Comparison of ENCODE assay signal across 17 cellular contexts in genomic region chr12:93786669-93787397, GRCh38.
DNase-seq lines count a peak whose midpoint lies in the region; ATAC-seq and TF ChIP-seq lines count a peak whose summit lies in the region.
"Had no signal": no experiment of that assay in that cellular context is flagged by ENCODE, and none has a peak within 500 bp of the region (broad histone marks: within the 10 kb centered on the region; RNA-seq: fewer than 3 reads in every experiment).

No MANE protein-coding gene starts in this region.

- dilution Hi-C loops in mammary epithelial cell (cut with HindIII; ENCODE audit: low sequenced_read_pairs), result no loop called here

- no peak for TF ChIP-seq POLR2A in GM18505 (IDR thresholded peaks at IDR 0.05; ENCODE audit: borderline replicate concordance, extremely low read depth, insufficient read depth, insufficient read length)

- DNase-seq in left ventricle myocardium inferior (no peak), Right ventricle myocardium superior (no peak), mammary epithelial cell (no peak), HuH-7 (ENCODE audit: low spot score) (no peak), RPMI8226 (no peak)
- DNase-seq in activated CD4-positive, CD25-positive, alpha-beta regulatory T cell treated with anti-CD3 and anti-CD28 coated beads, Interleukin-2, amount 50 U/mL, for 72 hours, result no peak
- DNase-seq: activated CD8-positive, alpha-beta memory T cell treated with anti-CD3 and anti-CD28 coated beads for 24 hours; activated effector memory CD4-positive, alpha-beta T cell treated with Interleukin-2 at 50 U/mL for 16 hours; COR-L47; endodermal cell; naive thymus-derived CD8-positive, alpha-beta T cell; NCI-H1048; NCI-H226; stimulated activated CD4-positive, alpha-beta T cell treated with anti-CD3 and anti-CD28 coated beads, Interleukin-4, amount 100 ng/mL, for 1 hour had no signal

- ATAC-seq in Right ventricle myocardium superior (ENCODE audit: poor library complexity), result no peak
- ATAC-seq in GM18505 (IDR thresholded peaks at IDR 0.05; ENCODE audit: unreplicated experiment), result no peak
- ATAC-seq: naive thymus-derived CD8-positive, alpha-beta T cell had no signal

- no peaks in the 10 kb centered on the region for H3K36me3 ChIP-seq in left ventricle myocardium inferior
- no peaks in the 10 kb centered on the region for H3K36me3 ChIP-seq in mammary epithelial cell (ENCODE audit: insufficient read depth, low read length)
- H3K36me3 ChIP-seq in mesodermal cell (ENCODE audit: control insufficient read depth, insufficient read depth, low read length), result no peaks in the 10 kb centered on the region
- H3K36me3 ChIP-seq: right atrium auricular region had no signal

- CTCF ChIA-PET in mammary epithelial cell (lab: Charles Lee; ENCODE audit: low non-redundant PET), result no interaction called here

- intact Hi-C loops in left ventricle myocardium inferior (cut with micrococcal nuclease) (no loop called here), Right ventricle myocardium superior (cut with DNase I) (no loop called here), mammary epithelial cell (cut with micrococcal nuclease) (no loop called here)

- no peaks in the 10 kb centered on the region for H3K27me3 ChIP-seq in left ventricle myocardium inferior (ENCODE audit: low read depth)
- no peaks in the 10 kb centered on the region for H3K27me3 ChIP-seq in mammary epithelial cell (ENCODE audit: insufficient read depth, low read length)
- H3K27me3 ChIP-seq: right atrium auricular region had no signal

- H3K4me1 ChIP-seq in left ventricle myocardium inferior, result peaks cover 54% of the 10 kb centered on the region
- H3K4me1 ChIP-seq in mammary epithelial cell (ENCODE audit: insufficient read depth, low read length), result peaks cover 55% of the 10 kb centered on the region
- peaks cover 52% of the 10 kb centered on the region for H3K4me1 ChIP-seq in mesodermal cell (ENCODE audit: control insufficient read depth, insufficient read depth, low read length, poor library complexity, severe bottlenecking)

- BruUV-seq in mammary epithelial cell (replicated peaks; lab: Mats Ljungman, UMichigan), result no TSS peak

- H3K79me2 ChIP-seq in mammary epithelial cell (ENCODE audit: insufficient read depth, low read length), result no peaks in the 10 kb centered on the region

- no peaks in the 10 kb centered on the region for H4K20me1 ChIP-seq in mammary epithelial cell (ENCODE audit: insufficient read depth, low read length)

- no peak overlapping the region for H3K4me3 ChIP-seq in left ventricle myocardium inferior
- no peak overlapping the region for H3K4me3 ChIP-seq in mammary epithelial cell (replicated peaks in 1 of 3; ENCODE audit: insufficient read depth in 1 of 3, low read depth in 2 of 3, low read length in 3 of 3)
- H3K4me3 ChIP-seq in mesodermal cell (ENCODE audit: extremely low read depth, insufficient read depth, low read length, poor library complexity, severe bottlenecking), result no peak overlapping the region
- H3K4me3 ChIP-seq: right atrium auricular region had no signal

- peak overlapping the region; percentile 87 for H3K27ac ChIP-seq in left ventricle myocardium inferior (replicated peaks)
- peak overlapping the region; percentile 89 for H3K27ac ChIP-seq in mammary epithelial cell (ENCODE audit: insufficient read depth, low read depth, low read length)
- H3K27ac ChIP-seq in mesodermal cell (ENCODE audit: low read depth, low read length, severe bottlenecking), result peak overlapping the region; percentile 96

- H3K4me2 ChIP-seq in mammary epithelial cell (ENCODE audit: insufficient read depth, low read depth, low read length), result peak overlapping the region; percentile 7

- TF ChIP-seq CTCF in left ventricle myocardium inferior (IDR thresholded peaks at IDR 0.05; ENCODE audit: borderline replicate concordance) (no peak), mammary epithelial cell (conservative IDR thresholded peaks at IDR 0.05 in 1 of 2, IDR thresholded peaks at IDR 0.05 in 1 of 2; ENCODE audit: extremely low read depth in 1 of 2, insufficient read depth in 1 of 2, low read depth in 1 of 2, low read length in 2 of 2) (no peak)

- in situ Hi-C loops in mammary epithelial cell (cut with MboI; ENCODE audit: low sequenced_read_pairs in 2 of 2), result no loop called here

- H3K9me3 ChIP-seq in left ventricle myocardium inferior (replicated peaks) (no peaks in the 10 kb centered on the region), mammary epithelial cell (replicated peaks; ENCODE audit: insufficient read depth, low read length) (peaks cover 5% of the 10 kb centered on the region), mesodermal cell (ENCODE audit: control insufficient read depth, low read length) (no peaks in the 10 kb centered on the region)
- H3K9me3 ChIP-seq: right atrium auricular region had no signal

- peak overlapping the region; percentile 14 for H2AFZ ChIP-seq in mammary epithelial cell (ENCODE audit: low read depth, low read length)

- H3K9ac ChIP-seq in mammary epithelial cell (ENCODE audit: insufficient read depth, low read length), result no peak overlapping the region

- WGBS in mammary epithelial cell (ENCODE audit: low coverage, missing lambda C conversion rate), result 43% methylated on average over 4 of the region's 4 CpGs
- no CpG with 5 or more reads among the region's 4 CpGs for WGBS in mesodermal cell (ENCODE audit: insufficient coverage in 2 of 2), 2 experiments
